13 cellular contexts compared by ENCODE assay signal in the genomic region with DNA sequence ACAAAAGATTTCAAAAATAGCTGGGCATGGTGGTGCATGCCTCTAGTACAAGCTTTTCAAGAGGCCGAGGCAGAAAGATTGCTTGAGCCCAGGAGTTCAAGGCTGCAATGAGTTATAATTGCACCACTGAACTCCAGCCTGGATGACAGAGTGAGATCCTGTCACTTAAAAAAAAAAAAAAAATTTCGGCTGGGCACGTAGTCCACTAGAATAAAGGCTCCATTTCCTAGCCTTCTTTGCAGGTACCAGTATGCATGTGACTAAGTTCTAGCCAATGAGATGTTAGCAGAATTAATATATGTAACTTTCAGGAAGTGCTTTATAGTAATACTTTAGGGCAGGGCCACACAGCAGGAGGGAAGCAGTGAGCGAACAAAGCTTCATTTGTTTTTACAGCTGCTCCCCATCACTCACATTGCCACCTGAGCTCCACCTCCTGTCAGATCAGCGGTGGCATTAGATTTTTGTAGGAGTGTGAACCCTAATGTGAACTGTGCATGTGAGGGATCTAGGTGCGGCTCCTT. TPM values are rescaled to one million over a fixed set of nuclear protein-coding genes. Genes with fewer than 3 reads are reported as not detected.
DNase-seq lines count a peak whose midpoint lies in the region; ATAC-seq and TF ChIP-seq lines count a peak whose summit lies in the region.
"Had no signal": no experiment of that assay in that cellular context is flagged by ENCODE, and none has a peak within 500 bp of the region (broad histone marks: within the 10 kb centered on the region; RNA-seq: fewer than 3 reads in every experiment).

No MANE protein-coding gene starts in this region.

- no peak overlapping the region for H3K23ac ChIP-seq in mesenchymal stem cell (ENCODE audit: low read length in 2 of 2)

- intact Hi-C loops in Caco-2 (cut with micrococcal nuclease; ENCODE audit: unreplicated experiment) = no loop called here

- no peaks in the 10 kb centered on the region for H3K9me3 Mint-ChIP-seq in Caco-2 (ENCODE audit: unreplicated experiment)
- H3K9me3 Mint-ChIP-seq: activated CD4-positive, alpha-beta memory T cell treated with anti-CD3 and anti-CD28 coated beads, Interleukin-2, amount 10 ng/mL, durations not matched to agents 7 days and 5 days had no signal

- H2BK120ac ChIP-seq in mesenchymal stem cell (ENCODE audit: low read depth, low read length) = no peak overlapping the region

- H3K4me3 Mint-ChIP-seq in Caco-2 (ENCODE audit: unreplicated experiment) = no peak overlapping the region
- H3K4me3 Mint-ChIP-seq: activated CD4-positive, alpha-beta memory T cell treated with anti-CD3 and anti-CD28 coated beads, Interleukin-2, amount 10 ng/mL, durations not matched to agents 7 days and 5 days had no signal

- H3K4me2 ChIP-seq in mesenchymal stem cell (ENCODE audit: low read length, poor library complexity, severe bottlenecking) = no peak overlapping the region
- H3K4me2 ChIP-seq: BLaER1 had no signal

- no peak for ATAC-seq in activated CD4-positive, CD25-positive, alpha-beta regulatory T cell treated with anti-CD3 and anti-CD28 coated beads, Interleukin-2, amount 50 U/mL, for 24 hours

- DNase-seq in DMS53 treated with DMSO at 0.1 percent for 48 hours (lab: John Stamatoyannopoulos, UW; ENCODE audit: unreplicated experiment) (peak; percentile 94), LoVo (ENCODE audit: low spot score) (peak; percentile 54), SHP77 (lab: John Stamatoyannopoulos, UW) (peak; percentile 70 to 82), mesenchymal stem cell (no peak), Caco-2 (no peak), HUDEP-2 (lab: John Stamatoyannopoulos, UW; ENCODE audit: unreplicated experiment in 76 of 76) (no peak)
- DNase-seq: activated CD4-positive, alpha-beta memory T cell treated with anti-CD3 and anti-CD28 coated beads, Interleukin-2, amount 10 ng/mL, durations not matched to agents 7 days and 5 days; activated effector memory CD4-positive, alpha-beta T cell treated with Interleukin-2 at 50 U/mL for 16 hours; aorta; cortex of kidney had no signal

- CTCF ChIA-PET in Caco-2 (lab: Charles Lee) = no interaction called here

- H3K9me3 ChIP-seq in mesenchymal stem cell (ENCODE audit: control insufficient read depth, low read length) (no peaks in the 10 kb centered on the region), Caco-2 (no peaks in the 10 kb centered on the region)
- H3K9me3 ChIP-seq: BLaER1, thoracic aorta had no signal

- WGBS in mesenchymal stem cell = 98% methylated on average over 4 of the region's 6 CpGs

- H3K27ac Mint-ChIP-seq in Caco-2 (ENCODE audit: unreplicated experiment) = no peak overlapping the region
- H3K27ac Mint-ChIP-seq: activated CD4-positive, alpha-beta memory T cell treated with anti-CD3 and anti-CD28 coated beads, Interleukin-2, amount 10 ng/mL, durations not matched to agents 7 days and 5 days had no signal

- H2BK12ac ChIP-seq in mesenchymal stem cell (ENCODE audit: low read length in 2 of 2) = no peak overlapping the region

- peak overlapping the region; percentile 37 for H4K8ac ChIP-seq in mesenchymal stem cell (ENCODE audit: low read length)

- H3K4ac ChIP-seq in mesenchymal stem cell (ENCODE audit: low read depth in 1 of 2, low read length in 2 of 2) = no peak overlapping the region

- no peaks in the 10 kb centered on the region for H3K27me3 Mint-ChIP-seq in Caco-2 (ENCODE audit: insufficient read depth, unreplicated experiment)

- H2BK15ac ChIP-seq in mesenchymal stem cell (ENCODE audit: low read depth, poor library complexity, severe bottlenecking) = no peak overlapping the region

- no peaks in the 10 kb centered on the region for H3K79me1 ChIP-seq in mesenchymal stem cell (replicated peaks; ENCODE audit: low read length, poor library complexity, severe bottlenecking)

- no peak overlapping the region for H3K4me3 ChIP-seq in mesenchymal stem cell (ENCODE audit: insufficient read depth in 1 of 2, low read depth in 1 of 2, low read length in 2 of 2)
- H3K4me3 ChIP-seq in Caco-2 (ENCODE audit: low read depth, low read length) = no peak overlapping the region
- H3K4me3 ChIP-seq: BLaER1, thoracic aorta had no signal

- no peak for TF ChIP-seq CTCF in Caco-2 (IDR thresholded peaks at IDR 0.05; ENCODE audit: insufficient read depth in 1 of 2, low read depth in 1 of 2, low read length in 1 of 2, severe bottlenecking in 1 of 2, unreplicated experiment in 1 of 2)

- H2AFZ ChIP-seq in mesenchymal stem cell (ENCODE audit: low read depth, low read length) = no peak overlapping the region

- H3K27me3 ChIP-seq in mesenchymal stem cell (ENCODE audit: control insufficient read depth in 1 of 2, insufficient read depth in 1 of 2, low read length in 2 of 2) (no peaks in the 10 kb centered on the region), Caco-2 (replicated peaks; ENCODE audit: control insufficient read depth, insufficient read depth, low read length) (no peaks in the 10 kb centered on the region)
- H3K27me3 ChIP-seq: BLaER1 had no signal

- POLR2A ChIA-PET in Caco-2 (lab: Charles Lee) = no interaction called here

- H2AK5ac ChIP-seq in mesenchymal stem cell (ENCODE audit: low read length, severe bottlenecking) = no peak overlapping the region

- H2BK5ac ChIP-seq in mesenchymal stem cell (ENCODE audit: low read depth, low read length, poor library complexity, severe bottlenecking) = no peak overlapping the region

- BruUV-seq in Caco-2 (replicated peaks; lab: Mats Ljungman, UMichigan) = no TSS peak

- no peak overlapping the region for H3K27ac ChIP-seq in mesenchymal stem cell (ENCODE audit: low read length, poor library complexity, severe bottlenecking)
- H3K27ac ChIP-seq: BLaER1, thoracic aorta had no signal

- H4K91ac ChIP-seq in mesenchymal stem cell (ENCODE audit: low read length) = no peak overlapping the region

- peaks cover 6% of the 10 kb centered on the region for H3K36me3 Mint-ChIP-seq in Caco-2 (ENCODE audit: insufficient read depth, unreplicated experiment)

- H3K4me1 ChIP-seq in mesenchymal stem cell (ENCODE audit: control insufficient read depth, insufficient read depth, low read depth, low read length) = no peaks in the 10 kb centered on the region
- peaks cover 24% of the 10 kb centered on the region for H3K4me1 ChIP-seq in Caco-2
- H3K4me1 ChIP-seq: BLaER1 had no signal

- H3K36me3 ChIP-seq in mesenchymal stem cell (ENCODE audit: control insufficient read depth in 1 of 2, insufficient read depth in 2 of 2, low read depth in 1 of 2, low read length in 2 of 2) = no peaks in the 10 kb centered on the region
- H3K36me3 ChIP-seq in Caco-2 (ENCODE audit: control insufficient read depth, insufficient read depth, low read length) = no peaks in the 10 kb centered on the region
- H3K36me3 ChIP-seq: BLaER1, thoracic aorta had no signal

- H3K4me1 Mint-ChIP-seq in Caco-2 (ENCODE audit: low read depth, unreplicated experiment) = peaks cover 6% of the 10 kb centered on the region
- H3K4me1 Mint-ChIP-seq: activated CD4-positive, alpha-beta memory T cell treated with anti-CD3 and anti-CD28 coated beads, Interleukin-2, amount 10 ng/mL, durations not matched to agents 7 days and 5 days had no signal

- H3K18ac ChIP-seq in mesenchymal stem cell (ENCODE audit: low read depth in 1 of 2, low read length in 2 of 2) = no peak overlapping the region

- no peak overlapping the region for H3K14ac ChIP-seq in mesenchymal stem cell (ENCODE audit: low read length in 2 of 2)

- no peak overlapping the region for H3K9ac ChIP-seq in mesenchymal stem cell (ENCODE audit: low read length)
- H3K9ac ChIP-seq: BLaER1 had no signal

RNA-seq across cellular contexts. Expression of a gene that starts 28.8 kb away (rescaled TPM):
- 3.3 TPM for polyA plus RNA-seq in mesenchymal stem cell (2013, experiment 1 of 2)
- polyA plus RNA-seq in mesenchymal stem cell (2013, experiment 2 of 2) = 3.5 TPM
- total RNA-seq in Caco-2 (2022) = 19.1 and 19.9 TPM in 2 replicates

RNA-seq across cellular contexts. Expression of a gene that starts 29.8 kb away (rescaled TPM):
- polyA plus RNA-seq in mesenchymal stem cell (2013, experiment 1 of 2) = 25.2 TPM
- 25.7 TPM for polyA plus RNA-seq in mesenchymal stem cell (2013, experiment 2 of 2)
- total RNA-seq in Caco-2 (2022) = 30.4 and 30.7 TPM in 2 replicates

RNA-seq across cellular contexts. Expression of a gene that starts 46.8 kb away (rescaled TPM):
- polyA plus RNA-seq in mesenchymal stem cell (2013, experiment 1 of 2) = 21.7 TPM
- polyA plus RNA-seq in mesenchymal stem cell (2013, experiment 2 of 2) = 22.6 TPM
- 18.1 and 18.6 TPM in 2 replicates for total RNA-seq in Caco-2 (2022)

Comparison
In these comparisons a context has a peak if more than half of its experiments do, and no peak if none do; other contexts are left out.
1. DNase-seq: peak in DMS53 treated with DMSO at 0.1 percent for 48 hours (single experiment), LoVo (single experiment) and SHP77 (2 of 2); none in mesenchymal stem cell (single experiment), Caco-2 (0 of 2) and HUDEP-2 (0 of 76).